22 cellular contexts compared by ENCODE assay signal in the genomic region with DNA sequence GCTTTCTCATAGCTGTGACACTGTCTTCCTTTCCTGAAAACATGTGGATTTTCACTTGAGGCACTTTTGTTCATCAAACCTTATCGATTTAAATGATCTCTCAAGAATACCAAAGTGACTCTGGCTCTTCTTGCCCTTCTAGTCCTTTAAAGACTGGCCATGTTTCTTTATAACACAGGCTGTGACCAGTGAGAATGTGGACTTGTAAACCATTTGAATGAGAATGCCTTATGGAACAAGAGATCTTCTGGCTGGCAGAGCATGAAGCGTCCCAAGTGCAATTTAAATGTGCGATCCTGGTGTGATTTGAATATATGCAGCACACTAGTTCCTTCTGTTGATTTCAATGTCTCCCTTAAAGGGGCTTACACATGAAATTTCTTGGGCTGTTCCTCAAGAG.
DNase-seq lines count a peak whose midpoint lies in the region; ATAC-seq and TF ChIP-seq lines count a peak whose summit lies in the region.
"Had no signal": no experiment of that assay in that cellular context is flagged by ENCODE, and none has a peak within 500 bp of the region (broad histone marks: within the 10 kb centered on the region; RNA-seq: fewer than 3 reads in every experiment).

No MANE protein-coding gene starts in this region.

- POLR2A ChIA-PET in SK-N-SH (lab: Yijun Ruan, JAX): no interaction called here

- TF ChIP-seq RAD21 in SK-N-SH (IDR thresholded peaks at IDR 0.05; ENCODE audit: low read length): no peak

- no peak overlapping the region for H2AFZ ChIP-seq in SK-N-SH (ENCODE audit: low read depth)

- TF ChIP-seq CTCF in SK-N-SH (IDR thresholded peaks at IDR 0.05): no peak
- TF ChIP-seq CTCF in coronary artery (IDR thresholded peaks at IDR 0.05): no peak

- CTCF ChIA-PET in SK-N-SH (lab: Yijun Ruan, JAX): no interaction called here

- DNase-seq in SK-N-SH (no peak), NCI-H526 treated with DMSO at 0.1 percent for 48 hours (lab: John Stamatoyannopoulos, UW) (peak; percentile 66), inferior parietal cortex (ENCODE audit: extremely low spot score) (peak; percentile 19), coronary artery (ENCODE audit: low spot score) (no peak)
- no peak for DNase-seq in activated T-cell treated with anti-CD3 and anti-CD28 coated beads, Interleukin-2, amount 50 U/mL, for 48 hours
- no peak for DNase-seq in stimulated activated naive CD4-positive, alpha-beta T cell treated with Interleukin-2 at 50 U/mL for 16 hours (lab: John Stamatoyannopoulos, UW)
- DNase-seq: ACHN; CD8-positive, alpha-beta T cell; DND-41; MM.1S; NCI-H1092; NCI-H1436; NCI-H187 treated with DMSO at 0.1 percent for 48 hours; NCI-H2227 treated with DMSO at 0.1 percent for 48 hours; NCI-H510A; NCI-H774 had no signal

- no peaks in the 10 kb centered on the region; a peak in 2 of 4 replicates for H3K4me1 ChIP-seq in SK-N-SH (ENCODE audit: control insufficient read depth in 1 of 2, insufficient read depth in 2 of 2, low read depth in 1 of 2, low read length in 1 of 2)

- H3K79me2 ChIP-seq in SK-N-SH (ENCODE audit: insufficient read depth): no peaks in the 10 kb centered on the region

- H3F3A ChIP-seq in SK-N-SH (replicated peaks; ENCODE audit: insufficient read depth): peaks cover 12% of the 10 kb centered on the region

- 94% methylated on average over 3 of the region's 3 CpGs for WGBS in SK-N-SH (ENCODE audit: low lambda C conversion rate)

- H3K36me3 ChIP-seq in SK-N-SH (replicated peaks in 1 of 2; ENCODE audit: control insufficient read depth in 1 of 2, insufficient read depth in 2 of 2, low read length in 1 of 2): peaks cover 29 to 33% of the 10 kb centered on the region in 2 experiments

- no peak for TF ChIP-seq EP300 in SK-N-SH (IDR thresholded peaks at IDR 0.05; ENCODE audit: borderline replicate concordance in 1 of 2, low read depth in 1 of 2, low read length in 1 of 2)

- H3K9me2 ChIP-seq in SK-N-SH: no peaks in the 10 kb centered on the region

- H3K27me3 ChIP-seq in SK-N-SH (ENCODE audit: insufficient read depth): no peaks in the 10 kb centered on the region
- H3K27me3 ChIP-seq: BLaER1 treated with 17β-estradiol and CSF1 and Interleukin-3, amounts not matched to agents 10 nM and 100 nM; SJSA1 had no signal

- no peaks in the 10 kb centered on the region for H3K9me3 ChIP-seq in SK-N-SH
- H3K9me3 ChIP-seq: BLaER1 treated with 17β-estradiol and CSF1 and Interleukin-3, amounts not matched to agents 10 nM and 100 nM; SJSA1 had no signal

- no peak overlapping the region for H3K4me3 ChIP-seq in SK-N-SH (ENCODE audit: low read depth in 2 of 2, low read length in 1 of 2)
- no peak overlapping the region for H3K4me3 ChIP-seq in coronary artery
- H3K4me3 ChIP-seq: BLaER1 treated with 17β-estradiol and CSF1 and Interleukin-3, amounts not matched to agents 10 nM and 100 nM; K562; SJSA1 had no signal

- no peak for ATAC-seq in SK-N-SH treated with all-trans-retinoic acid at 6 μM for 48 hours
- ATAC-seq in GM19351 (IDR thresholded peaks at IDR 0.05; ENCODE audit: unreplicated experiment): no peak
- ATAC-seq: CD8-positive, alpha-beta T cell; K562 had no signal

- no peak overlapping the region; a peak in 1 of 4 replicates for H3K27ac ChIP-seq in SK-N-SH (ENCODE audit: low read depth in 2 of 2, low read length in 1 of 2)
- no peak overlapping the region for H3K27ac ChIP-seq in coronary artery
- H3K27ac ChIP-seq: 22Rv1, SJSA1 had no signal

- no peak overlapping the region for H3K9ac ChIP-seq in SK-N-SH
- H3K9ac ChIP-seq: BLaER1 treated with 17β-estradiol and CSF1 and Interleukin-3, amounts not matched to agents 10 nM and 100 nM had no signal

- H4K20me1 ChIP-seq in SK-N-SH (ENCODE audit: insufficient read depth): no peaks in the 10 kb centered on the region
- H4K20me1 ChIP-seq: BLaER1 treated with 17β-estradiol and CSF1 and Interleukin-3, amounts not matched to agents 10 nM and 100 nM had no signal

- H3K4me2 ChIP-seq in SK-N-SH: no peak overlapping the region

TF ChIP-seq in SK-N-SH, 30 proteins besides CTCF, POLR2A, EP300 and RAD21:
- peak; percentile 11; the same call in 1 of the 2 replicates for TF ChIP-seq POLR2AphosphoS5 (IDR thresholded peaks at IDR 0.05; ENCODE audit: low read depth, low read length)
- TF ChIP-seq, protein P1, sequence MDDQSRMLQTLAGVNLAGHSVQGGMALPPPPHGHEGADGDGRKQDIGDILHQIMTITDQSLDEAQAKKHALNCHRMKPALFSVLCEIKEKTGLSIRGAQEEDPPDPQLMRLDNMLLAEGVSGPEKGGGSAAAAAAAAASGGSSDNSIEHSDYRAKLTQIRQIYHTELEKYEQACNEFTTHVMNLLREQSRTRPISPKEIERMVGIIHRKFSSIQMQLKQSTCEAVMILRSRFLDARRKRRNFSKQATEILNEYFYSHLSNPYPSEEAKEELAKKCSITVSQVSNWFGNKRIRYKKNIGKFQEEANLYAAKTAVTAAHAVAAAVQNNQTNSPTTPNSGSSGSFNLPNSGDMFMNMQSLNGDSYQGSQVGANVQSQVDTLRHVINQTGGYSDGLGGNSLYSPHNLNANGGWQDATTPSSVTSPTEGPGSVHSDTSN (IDR thresholded peaks at IDR 0.05): no peak

TF ChIP-seq in SK-N-SH treated with all-trans-retinoic acid at 6 μM for 48 hours, 23 proteins besides CTCF, POLR2A, EP300 and RAD21 (continues in another document):
- TF ChIP-seq, protein P2, sequence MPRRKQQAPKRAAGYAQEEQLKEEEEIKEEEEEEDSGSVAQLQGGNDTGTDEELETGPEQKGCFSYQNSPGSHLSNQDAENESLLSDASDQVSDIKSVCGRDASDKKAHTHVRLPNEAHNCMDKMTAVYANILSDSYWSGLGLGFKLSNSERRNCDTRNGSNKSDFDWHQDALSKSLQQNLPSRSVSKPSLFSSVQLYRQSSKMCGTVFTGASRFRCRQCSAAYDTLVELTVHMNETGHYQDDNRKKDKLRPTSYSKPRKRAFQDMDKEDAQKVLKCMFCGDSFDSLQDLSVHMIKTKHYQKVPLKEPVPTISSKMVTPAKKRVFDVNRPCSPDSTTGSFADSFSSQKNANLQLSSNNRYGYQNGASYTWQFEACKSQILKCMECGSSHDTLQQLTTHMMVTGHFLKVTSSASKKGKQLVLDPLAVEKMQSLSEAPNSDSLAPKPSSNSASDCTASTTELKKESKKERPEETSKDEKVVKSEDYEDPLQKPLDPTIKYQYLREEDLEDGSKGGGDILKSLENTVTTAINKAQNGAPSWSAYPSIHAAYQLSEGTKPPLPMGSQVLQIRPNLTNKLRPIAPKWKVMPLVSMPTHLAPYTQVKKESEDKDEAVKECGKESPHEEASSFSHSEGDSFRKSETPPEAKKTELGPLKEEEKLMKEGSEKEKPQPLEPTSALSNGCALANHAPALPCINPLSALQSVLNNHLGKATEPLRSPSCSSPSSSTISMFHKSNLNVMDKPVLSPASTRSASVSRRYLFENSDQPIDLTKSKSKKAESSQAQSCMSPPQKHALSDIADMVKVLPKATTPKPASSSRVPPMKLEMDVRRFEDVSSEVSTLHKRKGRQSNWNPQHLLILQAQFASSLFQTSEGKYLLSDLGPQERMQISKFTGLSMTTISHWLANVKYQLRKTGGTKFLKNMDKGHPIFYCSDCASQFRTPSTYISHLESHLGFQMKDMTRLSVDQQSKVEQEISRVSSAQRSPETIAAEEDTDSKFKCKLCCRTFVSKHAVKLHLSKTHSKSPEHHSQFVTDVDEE (CRISPR knock-in tag; IDR thresholded peaks at IDR 0.05): no peak
- TF ChIP-seq, protein P3, sequence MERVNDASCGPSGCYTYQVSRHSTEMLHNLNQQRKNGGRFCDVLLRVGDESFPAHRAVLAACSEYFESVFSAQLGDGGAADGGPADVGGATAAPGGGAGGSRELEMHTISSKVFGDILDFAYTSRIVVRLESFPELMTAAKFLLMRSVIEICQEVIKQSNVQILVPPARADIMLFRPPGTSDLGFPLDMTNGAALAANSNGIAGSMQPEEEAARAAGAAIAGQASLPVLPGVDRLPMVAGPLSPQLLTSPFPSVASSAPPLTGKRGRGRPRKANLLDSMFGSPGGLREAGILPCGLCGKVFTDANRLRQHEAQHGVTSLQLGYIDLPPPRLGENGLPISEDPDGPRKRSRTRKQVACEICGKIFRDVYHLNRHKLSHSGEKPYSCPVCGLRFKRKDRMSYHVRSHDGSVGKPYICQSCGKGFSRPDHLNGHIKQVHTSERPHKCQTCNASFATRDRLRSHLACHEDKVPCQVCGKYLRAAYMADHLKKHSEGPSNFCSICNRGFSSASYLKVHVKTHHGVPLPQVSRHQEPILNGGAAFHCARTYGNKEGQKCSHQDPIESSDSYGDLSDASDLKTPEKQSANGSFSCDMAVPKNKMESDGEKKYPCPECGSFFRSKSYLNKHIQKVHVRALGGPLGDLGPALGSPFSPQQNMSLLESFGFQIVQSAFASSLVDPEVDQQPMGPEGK (CRISPR knock-in tag; IDR thresholded peaks at IDR 0.05; ENCODE audit: borderline replicate concordance): no peak
- no peak; the same call in 1 of the 2 replicates for TF ChIP-seq ESRRG (CRISPR knock-in tag; IDR thresholded peaks at IDR 0.05)
- TF ChIP-seq OSR1 (CRISPR knock-in tag; IDR thresholded peaks at IDR 0.05): no peak
- TF ChIP-seq, protein P4, sequence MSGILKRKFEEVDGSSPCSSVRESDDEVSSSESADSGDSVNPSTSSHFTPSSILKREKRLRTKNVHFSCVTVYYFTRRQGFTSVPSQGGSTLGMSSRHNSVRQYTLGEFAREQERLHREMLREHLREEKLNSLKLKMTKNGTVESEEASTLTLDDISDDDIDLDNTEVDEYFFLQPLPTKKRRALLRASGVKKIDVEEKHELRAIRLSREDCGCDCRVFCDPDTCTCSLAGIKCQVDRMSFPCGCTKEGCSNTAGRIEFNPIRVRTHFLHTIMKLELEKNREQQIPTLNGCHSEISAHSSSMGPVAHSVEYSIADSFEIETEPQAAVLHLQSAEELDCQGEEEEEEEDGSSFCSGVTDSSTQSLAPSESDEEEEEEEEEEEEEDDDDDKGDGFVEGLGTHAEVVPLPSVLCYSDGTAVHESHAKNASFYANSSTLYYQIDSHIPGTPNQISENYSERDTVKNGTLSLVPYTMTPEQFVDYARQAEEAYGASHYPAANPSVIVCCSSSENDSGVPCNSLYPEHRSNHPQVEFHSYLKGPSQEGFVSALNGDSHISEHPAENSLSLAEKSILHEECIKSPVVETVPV (CRISPR knock-in tag; IDR thresholded peaks at IDR 0.05): no peak
- no peak for TF ChIP-seq ZNF8 (CRISPR knock-in tag; IDR thresholded peaks at IDR 0.05)
- TF ChIP-seq, protein P5, sequence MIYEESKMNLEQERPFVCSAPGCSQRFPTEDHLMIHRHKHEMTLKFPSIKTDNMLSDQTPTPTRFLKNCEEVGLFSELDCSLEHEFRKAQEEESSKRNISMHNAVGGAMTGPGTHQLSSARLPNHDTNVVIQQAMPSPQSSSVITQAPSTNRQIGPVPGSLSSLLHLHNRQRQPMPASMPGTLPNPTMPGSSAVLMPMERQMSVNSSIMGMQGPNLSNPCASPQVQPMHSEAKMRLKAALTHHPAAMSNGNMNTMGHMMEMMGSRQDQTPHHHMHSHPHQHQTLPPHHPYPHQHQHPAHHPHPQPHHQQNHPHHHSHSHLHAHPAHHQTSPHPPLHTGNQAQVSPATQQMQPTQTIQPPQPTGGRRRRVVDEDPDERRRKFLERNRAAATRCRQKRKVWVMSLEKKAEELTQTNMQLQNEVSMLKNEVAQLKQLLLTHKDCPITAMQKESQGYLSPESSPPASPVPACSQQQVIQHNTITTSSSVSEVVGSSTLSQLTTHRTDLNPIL (CRISPR knock-in tag; IDR thresholded peaks at IDR 0.05; ENCODE audit: low read depth): no peak
- TF ChIP-seq ZFP3 (CRISPR knock-in tag; IDR thresholded peaks at IDR 0.05): no peak

Comparison
In these comparisons a context has a peak if more than half of its experiments do, and no peak if none do; other contexts are left out.
1. DNase-seq: peak in NCI-H526 treated with DMSO at 0.1 percent for 48 hours (single experiment) and inferior parietal cortex (single experiment); none in SK-N-SH (single experiment), activated T-cell treated with anti-CD3 and anti-CD28 coated beads, Interleukin-2, amount 50 U/mL, for 48 hours (0 of 2), coronary artery (single experiment) and stimulated activated naive CD4-positive, alpha-beta T cell treated with Interleukin-2 at 50 U/mL for 16 hours (single experiment).